ENCODE assay signal across 22 cellular contexts in genomic region chr17:42852351-42852750, GRCh38. TPM values are rescaled to one million over a fixed set of nuclear protein-coding genes. Genes with fewer than 3 reads are reported as not detected.
DNase-seq lines count a peak whose midpoint lies in the region; ATAC-seq and TF ChIP-seq lines count a peak whose summit lies in the region.
"Had no signal": no experiment of that assay in that cellular context is flagged by ENCODE, and none has a peak within 500 bp of the region (broad histone marks: within the 10 kb centered on the region; RNA-seq: fewer than 3 reads in every experiment).

No MANE protein-coding gene starts in this region.

- no peak overlapping the region for H4K8ac ChIP-seq in mesendoderm (ENCODE audit: low read depth, low read length)

- H3K4me2 ChIP-seq in parathyroid adenoma (ENCODE audit: low read length) (no peak overlapping the region), mesendoderm (ENCODE audit: low read length) (no peak overlapping the region)

- peaks cover 3 to 5% of the 10 kb centered on the region in 2 donors for H3K27me3 Mint-ChIP-seq in CD4-positive, alpha-beta memory T cell
- H3K27me3 Mint-ChIP-seq: activated CD8-positive, alpha-beta memory T cell treated with anti-CD3 and anti-CD28 coated beads, Interleukin-2, amount 10 ng/mL, durations not matched to agents 7 days and 5 days; activated naive CD4-positive, alpha-beta T cell treated with anti-CD3 and anti-CD28 coated beads, Interleukin-2, amount 50 U/mL, for 24 hours; CD4-positive, alpha-beta T cell had no signal

- CTCF ChIA-PET in CD4-positive, alpha-beta memory T cell (lab: Charles Lee; ENCODE audit: partially characterized antibody): no interaction called here

- H3K36me3 ChIP-seq in ascending aorta (peaks cover 3 to 8% of the 10 kb centered on the region in 2 donors), gastroesophageal sphincter (peaks cover 0 to 9% of the 10 kb centered on the region in 2 donors), parathyroid adenoma (ENCODE audit: control insufficient read depth, insufficient read depth, low read length) (no peaks in the 10 kb centered on the region), thoracic aorta (no peaks in the 10 kb centered on the region), mesendoderm (ENCODE audit: control insufficient read depth, insufficient read depth, low read length) (no peaks in the 10 kb centered on the region)
- no peaks in the 10 kb centered on the region for H3K36me3 ChIP-seq in CD4-positive, alpha-beta memory T cell (ENCODE audit: insufficient read depth, low read length)

- no peak for TF ChIP-seq EP300 in gastroesophageal sphincter (IDR thresholded peaks at IDR 0.05)

- peak; percentile 20 for ATAC-seq in gastroesophageal sphincter
- no peak for ATAC-seq in thoracic aorta (ENCODE audit: insufficient number of reproducible peaks, low FRiP score, low read depth)
- no peak for ATAC-seq in GM18873 (IDR thresholded peaks at IDR 0.05; ENCODE audit: low FRiP score, unreplicated experiment)
- ATAC-seq: activated CD8-positive, alpha-beta memory T cell treated with anti-CD3 and anti-CD28 coated beads, Interleukin-2, amount 10 ng/mL, durations not matched to agents 7 days and 5 days; natural killer cell treated with Interleukin-12 subunit alpha and Interleukin-12 subunit beta and Interleukin-15 and Interleukin-18, amount 100 ng/mL, for 72 hours; T-cell had no signal

- no peak overlapping the region for H2AK5ac ChIP-seq in mesendoderm (ENCODE audit: low read length)

- H3K18ac ChIP-seq in mesendoderm (ENCODE audit: low read length): no peak overlapping the region

- H3K4ac ChIP-seq in mesendoderm (ENCODE audit: low read depth, low read length): no peak overlapping the region

- no peaks in the 10 kb centered on the region for H3K9me3 ChIP-seq in ascending aorta
- no peaks in the 10 kb centered on the region for H3K9me3 ChIP-seq in gastroesophageal sphincter
- no peaks in the 10 kb centered on the region for H3K9me3 ChIP-seq in parathyroid adenoma (ENCODE audit: control insufficient read depth, low read length)
- no peaks in the 10 kb centered on the region for H3K9me3 ChIP-seq in thoracic aorta
- no peaks in the 10 kb centered on the region for H3K9me3 ChIP-seq in CD4-positive, alpha-beta memory T cell (ENCODE audit: control insufficient read depth in 1 of 2, low read length in 2 of 2)

- H2AFZ ChIP-seq in parathyroid adenoma: no peak overlapping the region
- H2AFZ ChIP-seq: GM23248 had no signal

- H3K4me3 ChIP-seq in ascending aorta (peak overlapping the region; percentile 51 to 62), gastroesophageal sphincter (peak overlapping the region; percentile 43 to 61), parathyroid adenoma (ENCODE audit: low read depth, low read length) (peak overlapping the region; percentile 25), thoracic aorta (peak overlapping the region; percentile 77), mesendoderm (ENCODE audit: low read length) (no peak overlapping the region)
- no peak overlapping the region for H3K4me3 ChIP-seq in CD4-positive, alpha-beta memory T cell (ENCODE audit: low read length in 2 of 2)
- H3K4me3 ChIP-seq: GM23248 had no signal

- H3K27me3 ChIP-seq in ascending aorta (no peaks in the 10 kb centered on the region), gastroesophageal sphincter (no peaks in the 10 kb centered on the region), parathyroid adenoma (ENCODE audit: control insufficient read depth, insufficient read depth, low read length) (no peaks in the 10 kb centered on the region), thoracic aorta (replicated peaks; ENCODE audit: insufficient read depth) (no peaks in the 10 kb centered on the region), mesendoderm (ENCODE audit: insufficient read depth, low read length, poor library complexity) (no peaks in the 10 kb centered on the region)
- H3K27me3 ChIP-seq in CD4-positive, alpha-beta memory T cell (ENCODE audit: insufficient read depth, low read length): no peaks in the 10 kb centered on the region

- POLR2A ChIA-PET in CD4-positive, alpha-beta memory T cell (lab: Charles Lee; ENCODE audit: partially characterized antibody): no interaction called here

- H3K36me3 Mint-ChIP-seq in CD4-positive, alpha-beta memory T cell: no peaks in the 10 kb centered on the region
- H3K36me3 Mint-ChIP-seq: activated CD8-positive, alpha-beta memory T cell treated with anti-CD3 and anti-CD28 coated beads, Interleukin-2, amount 10 ng/mL, durations not matched to agents 7 days and 5 days; activated naive CD4-positive, alpha-beta T cell treated with anti-CD3 and anti-CD28 coated beads, Interleukin-2, amount 50 U/mL, for 24 hours; immature natural killer cell; natural killer cell treated with Interleukin-12 subunit alpha and Interleukin-12 subunit beta and Interleukin-15 and Interleukin-18, amount 100 ng/mL, for 72 hours; T-cell had no signal

- no peak overlapping the region for H4K5ac ChIP-seq in mesendoderm (ENCODE audit: low read length)

- H2BK15ac ChIP-seq in mesendoderm (replicated peaks; ENCODE audit: low read depth): no peak overlapping the region

- intact Hi-C loops in ascending aorta (cut with DNase I): no loop called here
- intact Hi-C loops in CD4-positive, alpha-beta memory T cell (cut with micrococcal nuclease): no loop called here

- no peak overlapping the region for H2BK5ac ChIP-seq in mesendoderm (ENCODE audit: low read length)

- WGBS in gastroesophageal sphincter (ENCODE audit: low coverage in 1 of 2), 2 donors: 20 to 40% methylated on average over 1 of the region's 15 CpGs
- WGBS in mesendoderm (ENCODE audit: extremely low coverage, insufficient coverage, low lambda C conversion rate): no CpG with 5 or more reads among the region's 15 CpGs

- no peak for TF ChIP-seq CTCF in ascending aorta (IDR thresholded peaks at IDR 0.05)
- no peak for TF ChIP-seq CTCF in gastroesophageal sphincter (IDR thresholded peaks at IDR 0.05)
- no peak for TF ChIP-seq CTCF in parathyroid adenoma (IDR thresholded peaks at IDR 0.05)
- TF ChIP-seq CTCF in thoracic aorta (IDR thresholded peaks at IDR 0.05): no peak

- no peak overlapping the region for H3K56ac ChIP-seq in mesendoderm (ENCODE audit: low read length)

- H3K79me2 ChIP-seq in parathyroid adenoma: no peaks in the 10 kb centered on the region
- H3K79me2 ChIP-seq in mesendoderm (ENCODE audit: control insufficient read depth, insufficient read depth, low read length): no peaks in the 10 kb centered on the region

- H3K27ac Mint-ChIP-seq in CD4-positive, alpha-beta memory T cell: no peak overlapping the region
- H3K27ac Mint-ChIP-seq: activated CD8-positive, alpha-beta memory T cell treated with anti-CD3 and anti-CD28 coated beads, Interleukin-2, amount 10 ng/mL, durations not matched to agents 7 days and 5 days; activated naive CD4-positive, alpha-beta T cell treated with anti-CD3 and anti-CD28 coated beads, Interleukin-2, amount 50 U/mL, for 24 hours; activated T-helper 1 cell treated with anti-CD3 and anti-CD28 coated beads, Interleukin-12 subunit alpha, Interleukin-12 subunit beta, Interleukin-2, Interleukin-4 antibody, amounts not matched to agents 30 ng/mL and 10 ng/mL and 1 ng/mL, durations not matched to agents 14 hours and 24 hours and 36 hours; CD4-positive, alpha-beta T cell; endodermal cell; immature natural killer cell; natural killer cell treated with Interleukin-12 subunit alpha and Interleukin-12 subunit beta and Interleukin-15 and Interleukin-18, amount 100 ng/mL, for 72 hours; T-cell had no signal

- no peak for DNase-seq in ascending aorta (ENCODE audit: low spot score in 2 of 2)
- DNase-seq in thoracic aorta (ENCODE audit: low spot score): no peak
- no peak for DNase-seq in CD4-positive, alpha-beta memory T cell
- no peak for DNase-seq in SHP77 treated with DMSO at 0.1 percent for 48 hours (lab: John Stamatoyannopoulos, UW)
- no peak for DNase-seq in mesendoderm
- DNase-seq: activated CD4-positive, alpha-beta T cell treated with anti-CD3 and anti-CD28 coated beads for 4 hours; activated CD8-positive, alpha-beta memory T cell treated with anti-CD3 and anti-CD28 coated beads, Interleukin-2, amount 10 ng/mL, durations not matched to agents 7 days and 5 days; CD4-positive, alpha-beta T cell; DMS53; endodermal cell; GM23248; immature natural killer cell; NCI-H774; SHP77; T-cell had no signal

- H3K23ac ChIP-seq in mesendoderm (ENCODE audit: low read length): no peak overlapping the region

- H3K4me1 Mint-ChIP-seq in CD4-positive, alpha-beta memory T cell: no peaks in the 10 kb centered on the region
- H3K4me1 Mint-ChIP-seq: activated CD8-positive, alpha-beta memory T cell treated with anti-CD3 and anti-CD28 coated beads, Interleukin-2, amount 10 ng/mL, durations not matched to agents 7 days and 5 days; activated naive CD4-positive, alpha-beta T cell treated with anti-CD3 and anti-CD28 coated beads, Interleukin-2, amount 50 U/mL, for 24 hours; T-cell had no signal

- H3K9me3 Mint-ChIP-seq in CD4-positive, alpha-beta memory T cell: no peaks in the 10 kb centered on the region
- H3K9me3 Mint-ChIP-seq: activated naive CD4-positive, alpha-beta T cell treated with anti-CD3 and anti-CD28 coated beads, Interleukin-2, amount 50 U/mL, for 24 hours; activated T-helper 1 cell treated with anti-CD3 and anti-CD28 coated beads, Interleukin-12 subunit alpha, Interleukin-12 subunit beta, Interleukin-2, Interleukin-4 antibody, amounts not matched to agents 30 ng/mL and 10 ng/mL and 1 ng/mL, durations not matched to agents 14 hours and 24 hours and 36 hours; CD4-positive, alpha-beta T cell; endodermal cell; immature natural killer cell; natural killer cell treated with Interleukin-12 subunit alpha and Interleukin-12 subunit beta and Interleukin-15 and Interleukin-18, amount 100 ng/mL, for 72 hours; T-cell had no signal

- H3K9ac ChIP-seq in parathyroid adenoma (no peak overlapping the region), mesendoderm (ENCODE audit: low read length) (no peak overlapping the region)
- H3K9ac ChIP-seq: GM23248 had no signal

- TF ChIP-seq POLR2A in gastroesophageal sphincter (IDR thresholded peaks at IDR 0.05): no peak

- H3K27ac ChIP-seq in ascending aorta (peak overlapping the region; percentile 83 to 84), gastroesophageal sphincter (peak overlapping the region; percentile 83 to 93 (median 88)), parathyroid adenoma (peak overlapping the region; percentile 32), thoracic aorta (peak overlapping the region; percentile 96), mesendoderm (ENCODE audit: low read depth, low read length) (no peak overlapping the region)
- no peak overlapping the region for H3K27ac ChIP-seq in CD4-positive, alpha-beta memory T cell (ENCODE audit: low read depth, low read length)
- H3K27ac ChIP-seq: GM23248 had no signal

- H3K79me1 ChIP-seq in mesendoderm (ENCODE audit: low read length): no peaks in the 10 kb centered on the region

- peaks cover 0 to 23% of the 10 kb centered on the region in 2 donors for H3K4me1 ChIP-seq in ascending aorta
- peaks cover 0 to 75% (median 22%) of the 10 kb centered on the region in 3 donors for H3K4me1 ChIP-seq in gastroesophageal sphincter
- H3K4me1 ChIP-seq in parathyroid adenoma: no peaks in the 10 kb centered on the region
- peaks cover 8 to 58% of the 10 kb centered on the region in 2 donors for H3K4me1 ChIP-seq in thoracic aorta (ENCODE audit: control insufficient read depth in 1 of 2, low read depth in 2 of 2)
- H3K4me1 ChIP-seq in CD4-positive, alpha-beta memory T cell (ENCODE audit: insufficient read depth, low read length): no peaks in the 10 kb centered on the region
- no peaks in the 10 kb centered on the region for H3K4me1 ChIP-seq in mesendoderm (ENCODE audit: control insufficient read depth, low read depth, low read length)

- H3K4me3 Mint-ChIP-seq in CD4-positive, alpha-beta memory T cell: no peak overlapping the region
- H3K4me3 Mint-ChIP-seq: activated CD8-positive, alpha-beta memory T cell treated with anti-CD3 and anti-CD28 coated beads, Interleukin-2, amount 10 ng/mL, durations not matched to agents 7 days and 5 days; activated naive CD4-positive, alpha-beta T cell treated with anti-CD3 and anti-CD28 coated beads, Interleukin-2, amount 50 U/mL, for 24 hours; activated T-helper 1 cell treated with anti-CD3 and anti-CD28 coated beads, Interleukin-12 subunit alpha, Interleukin-12 subunit beta, Interleukin-2, Interleukin-4 antibody, amounts not matched to agents 30 ng/mL and 10 ng/mL and 1 ng/mL, durations not matched to agents 14 hours and 24 hours and 36 hours; CD4-positive, alpha-beta T cell; endodermal cell; immature natural killer cell; natural killer cell treated with Interleukin-12 subunit alpha and Interleukin-12 subunit beta and Interleukin-15 and Interleukin-18, amount 100 ng/mL, for 72 hours; T-cell had no signal

- no peak overlapping the region for H2BK120ac ChIP-seq in mesendoderm (ENCODE audit: low read depth, low read length)

RNA-seq across cellular contexts. Expression of gene AOC3, which starts 1.4 kb away (rescaled TPM):
- 128 TPM for total RNA-seq in ascending aorta
- total RNA-seq in gastroesophageal sphincter: 100 to 1,000 TPM in 2 of 4 donors, 10 to 100 TPM in 2; 48.3 to 196 (median 108) TPM
- total RNA-seq in thoracic aorta: 100 to 1,000 TPM; 117 to 146 TPM
- 1 to 10 TPM in 1 of 2 experiments, under 1 TPM in 1; 0.58 to 1.2 TPM for total RNA-seq in CD4-positive, alpha-beta memory T cell
- not detected for polyA plus RNA-seq in CD4-positive, alpha-beta memory T cell
- 0.56 TPM for polyA plus RNA-seq in mesendoderm (2013, experiment 1 of 2)
- 0.66 TPM for polyA plus RNA-seq in mesendoderm (2013, experiment 2 of 2)
- total RNA-seq: GM23248 had no signal
- polyA plus RNA-seq: immature natural killer cell had no signal

RNA-seq across cellular contexts. Expression of gene AOC2, which starts 8.0 kb away (rescaled TPM):
- total RNA-seq in ascending aorta: not detected
- total RNA-seq in gastroesophageal sphincter: 1 to 10 TPM in 3 of 4 donors, under 1 TPM in 1; 0.81 to 1.7 (median 1.4) TPM
- 1 to 10 TPM in 1 of 2 donors, under 1 TPM in 1; 0.68 to 2.8 TPM for total RNA-seq in thoracic aorta
- total RNA-seq in CD4-positive, alpha-beta memory T cell: 1 to 10 TPM; 2.7 TPM
- under 1 TPM in 1 of 2 donors, not detected in 1; 0.17 TPM for polyA plus RNA-seq in CD4-positive, alpha-beta memory T cell
- polyA plus RNA-seq in mesendoderm (2013, experiment 1 of 2): 1.0 TPM
- polyA plus RNA-seq in mesendoderm (2013, experiment 2 of 2): 1.0 TPM

RNA-seq across cellular contexts. Expression of gene PSME3, which starts 19.2 kb away (rescaled TPM):
- total RNA-seq in ascending aorta (29.7 TPM), gastroesophageal sphincter (100 to 1,000 TPM in 1 of 4 donors, 10 to 100 TPM in 3; 60.7 to 109 (median 82.0) TPM), thoracic aorta (10 to 100 TPM; 41.2 to 82.5 TPM)
- 10 to 100 TPM; 65.1 to 69.9 TPM for total RNA-seq in CD4-positive, alpha-beta memory T cell
- polyA plus RNA-seq in CD4-positive, alpha-beta memory T cell: 100 to 1,000 TPM; 125 to 171 TPM
- 276 TPM for polyA plus RNA-seq in mesendoderm (2013, experiment 1 of 2)
- 278 TPM for polyA plus RNA-seq in mesendoderm (2013, experiment 2 of 2)

RNA-seq across cellular contexts. Expression of gene BECN1, which starts 28.3 kb away (rescaled TPM):
- 66.1 TPM for total RNA-seq in ascending aorta
- total RNA-seq in gastroesophageal sphincter: 100 to 1,000 TPM; 143 to 185 (median 155) TPM
- total RNA-seq in thoracic aorta: 100 to 1,000 TPM in 1 of 2 donors, 10 to 100 TPM in 1; 99.6 to 122 TPM
- total RNA-seq in CD4-positive, alpha-beta memory T cell: 100 to 1,000 TPM; 103 to 104 TPM
- 100 to 1,000 TPM; 135 to 190 TPM for polyA plus RNA-seq in CD4-positive, alpha-beta memory T cell
- polyA plus RNA-seq in mesendoderm (2013, experiment 1 of 2): 39.1 TPM
- 38.3 TPM for polyA plus RNA-seq in mesendoderm (2013, experiment 2 of 2)

RNA-seq across cellular contexts. Expression of gene G6PC1, which starts 48.2 kb away (rescaled TPM):
- total RNA-seq in ascending aorta (not detected), gastroesophageal sphincter (not detected), thoracic aorta (not detected)
- not detected for total RNA-seq in CD4-positive, alpha-beta memory T cell
- polyA plus RNA-seq in CD4-positive, alpha-beta memory T cell: not detected
- not detected for polyA plus RNA-seq in mesendoderm (2013, experiment 1 of 2)
- not detected for polyA plus RNA-seq in mesendoderm (2013, experiment 2 of 2)
- total RNA-seq: activated CD8-positive, alpha-beta memory T cell treated with anti-CD3 and anti-CD28 coated beads, Interleukin-2, amount 10 ng/mL, durations not matched to agents 7 days and 5 days; activated T-helper 1 cell treated with anti-CD3 and anti-CD28 coated beads, Interleukin-12 subunit alpha, Interleukin-12 subunit beta, Interleukin-2, Interleukin-4 antibody, amounts not matched to agents 30 ng/mL and 10 ng/mL and 1 ng/mL, durations not matched to agents 14 hours and 24 hours and 36 hours; CD4-positive, alpha-beta T cell; endodermal cell; GM23248; natural killer cell treated with Interleukin-12 subunit alpha and Interleukin-12 subunit beta and Interleukin-15 and Interleukin-18, amount 100 ng/mL, for 72 hours; subcutaneous adipose tissue had no signal
- polyA plus RNA-seq: GM23248, immature natural killer cell had no signal

Comparison
In these comparisons a context has a peak if more than half of its experiments do, and no peak if none do; other contexts are left out.
1. H3K27ac ChIP-seq: peak in ascending aorta (2 of 2), gastroesophageal sphincter (4 of 4), parathyroid adenoma (single experiment) and thoracic aorta (2 of 2); none in CD4-positive, alpha-beta memory T cell (single experiment) and mesendoderm (single experiment).
2. H3K4me3 ChIP-seq: peak in ascending aorta (2 of 2), gastroesophageal sphincter (2 of 2), parathyroid adenoma (single experiment) and thoracic aorta (single experiment); none in CD4-positive, alpha-beta memory T cell (0 of 2) and mesendoderm (single experiment).
3. RNA of gene AOC3, which starts 1.4 kb away (total RNA-seq): 117 to 146 TPM in thoracic aorta, 48.3 to 196 TPM in gastroesophageal sphincter and 128 TPM in ascending aorta (single experiment); 0.58 to 1.2 TPM in CD4-positive, alpha-beta memory T cell; every median in the first group is over 10 times any median in the second.